26 cellular contexts compared by ENCODE assay signal in genomic region chr2:101493074-101493473, GRCh38. TPM values are rescaled to one million over a fixed set of nuclear protein-coding genes. Genes with fewer than 3 reads are reported as not detected.
"Had no signal": no experiment of that assay in that cellular context is flagged by ENCODE, and none has a peak within 500 bp of the region (broad histone marks: within the 10 kb centered on the region; RNA-seq: fewer than 3 reads in every experiment).

No MANE protein-coding gene starts in this region.

- DNase-seq: dorsolateral prefrontal cortex; effector CD4-positive, alpha-beta T cell; foreskin fibroblast; gastrocnemius medialis; head of caudate nucleus; left cardiac atrium; left lung; mesendoderm; naive thymus-derived CD8-positive, alpha-beta T cell; nephron progenitor cell; occipital lobe; pancreas; stimulated activated CD4-positive, alpha-beta T cell treated with anti-CD3 and anti-CD28 coated beads, Interleukin-12 subunit alpha, Interleukin-12 subunit beta, amount 100 ng/mL, for 4 hours; stimulated activated CD4-positive, alpha-beta T cell treated with anti-CD3 and anti-CD28 coated beads, Interleukin-1b, Interleukin-23, amount 100 ng/mL, for 48 hours; stimulated activated CD4-positive, alpha-beta T cell treated with anti-CD3 and anti-CD28 coated beads, Interleukin-4, amount 100 ng/mL, for 1 hour; stimulated activated CD8-positive, alpha-beta memory T cell treated with anti-CD3 and anti-CD28 coated beads, Interleukin-4, amount 100 ng/mL, for 48 hours; stimulated activated naive CD4-positive, alpha-beta T cell; stomach; thyroid gland had no signal

- H3K4me3 ChIP-seq: dorsolateral prefrontal cortex, gastrocnemius medialis, left lung, pancreas, smooth muscle cell, stomach, thyroid gland had no signal

- H3K27me3 ChIP-seq: dorsolateral prefrontal cortex, gastrocnemius medialis, left lung, pancreas, stomach, thyroid gland had no signal

- H3K4me2 ChIP-seq: smooth muscle cell had no signal

- ATAC-seq: gastrocnemius medialis; left cardiac atrium; left lung; naive thymus-derived CD8-positive, alpha-beta T cell; pancreas; sciatic nerve had no signal

- H3K4me1 ChIP-seq: gastrocnemius medialis, left lung, pancreas, stomach, thyroid gland had no signal

- H3K27ac ChIP-seq: dorsolateral prefrontal cortex, gastrocnemius medialis, left lung, pancreas, stomach, thyroid gland had no signal

- H3K9me3 ChIP-seq: gastrocnemius medialis, pancreas, stomach, thyroid gland had no signal

- H3K36me3 ChIP-seq: gastrocnemius medialis, left lung, pancreas, stomach, thyroid gland had no signal

- FAIRE-seq: colon, islet of Langerhans, pancreas had no signal

RNA-seq across cellular contexts. Expression of gene RFX8, which starts 18.2 kb away (rescaled TPM):
- total RNA-seq: left cardiac atrium; lung microvascular endothelial cell; naive thymus-derived CD8-positive, alpha-beta T cell; progenitor cell of endocrine pancreas; ureter had no signal
- polyA plus RNA-seq: naive thymus-derived CD8-positive, alpha-beta T cell had no signal
